ENCODE assay signal across 8 cellular contexts in the genomic region with DNA sequence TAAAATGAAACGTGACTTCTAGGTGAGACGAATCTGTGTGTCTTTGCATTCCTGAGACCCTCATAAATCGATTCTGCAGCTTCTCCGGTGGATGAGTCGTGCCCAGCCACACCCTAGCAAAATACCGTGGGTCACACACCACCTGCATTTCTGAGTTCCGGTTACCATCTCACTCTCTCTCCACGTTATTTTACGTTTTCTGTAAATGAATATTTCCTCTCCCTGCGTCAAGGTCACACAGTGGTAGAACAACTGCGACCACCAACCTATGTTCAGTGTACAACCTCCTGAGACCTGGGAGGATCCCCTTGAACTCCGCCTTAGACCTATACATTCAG. TPM values are rescaled to one million over a fixed set of nuclear protein-coding genes. Genes with fewer than 3 reads are reported as not detected.
A peak's percentile ranks its signal among the peaks of the same experiment; 100 is the strongest.
DNase-seq lines count a peak whose midpoint lies in the region; ATAC-seq and TF ChIP-seq lines count a peak whose summit lies in the region.
"Had no signal": no experiment of that assay in that cellular context is flagged by ENCODE, and none has a peak within 500 bp of the region (broad histone marks: within the 10 kb centered on the region; RNA-seq: fewer than 3 reads in every experiment).

No MANE protein-coding gene starts in this region.

- H3K4me2 ChIP-seq in hepatocyte, result peak overlapping the region; percentile 89

- H3K4me3 Mint-ChIP-seq in glutamatergic neuron (ENCODE audit: unreplicated experiment), result no peak overlapping the region

- H3K27me3 ChIP-seq in H7 (ENCODE audit: control insufficient read depth, insufficient read depth, low read length) (no peaks in the 10 kb centered on the region), RWPE2 (ENCODE audit: insufficient read depth, poor library complexity, severe bottlenecking) (no peaks in the 10 kb centered on the region), hepatocyte (no peaks in the 10 kb centered on the region), stomach smooth muscle (ENCODE audit: control insufficient read depth in 1 of 2, insufficient read depth in 2 of 2, low read length in 2 of 2) (no peaks in the 10 kb centered on the region)

- H3K4me1 ChIP-seq in RWPE2 (ENCODE audit: insufficient read depth, poor library complexity, severe bottlenecking), result no peaks in the 10 kb centered on the region
- peaks cover 11% of the 10 kb centered on the region for H3K4me1 ChIP-seq in hepatocyte (ENCODE audit: insufficient read depth)
- peaks cover 21% of the 10 kb centered on the region for H3K4me1 ChIP-seq in stomach smooth muscle (ENCODE audit: control insufficient read depth, insufficient read depth, low read length)

- H3K27ac ChIP-seq in RWPE2 (ENCODE audit: poor library complexity, severe bottlenecking) (peak overlapping the region; percentile 93), hepatocyte (peak overlapping the region; percentile 99), stomach smooth muscle (ENCODE audit: low read length) (peak overlapping the region; percentile 78)

- H3K27me3 Mint-ChIP-seq in glutamatergic neuron (ENCODE audit: unreplicated experiment), result peaks cover 5% of the 10 kb centered on the region

- no peaks in the 10 kb centered on the region for H3K9me2 ChIP-seq in hepatocyte (replicated peaks; ENCODE audit: insufficient read depth)

- peaks cover 17% of the 10 kb centered on the region for H4K20me1 ChIP-seq in hepatocyte (ENCODE audit: insufficient read depth, poor library complexity, severe bottlenecking)

- H3K4me3 ChIP-seq in H7 (ENCODE audit: insufficient read depth, low read depth, low read length) (peak overlapping the region; percentile 84), RWPE2 (ENCODE audit: severe bottlenecking) (peak overlapping the region; percentile 99), hepatocyte (peak overlapping the region; percentile 98), stomach smooth muscle (ENCODE audit: low read length in 2 of 2) (peak overlapping the region; percentile 88 to 90)

- H3K79me2 ChIP-seq in hepatocyte, result peaks cover 57% of the 10 kb centered on the region

- peaks cover 2% of the 10 kb centered on the region for H3K9me3 Mint-ChIP-seq in glutamatergic neuron (ENCODE audit: unreplicated experiment)

- H3K4me1 Mint-ChIP-seq in glutamatergic neuron (ENCODE audit: low read depth, unreplicated experiment), result peaks cover 9% of the 10 kb centered on the region

- no peak overlapping the region for H3K27ac Mint-ChIP-seq in glutamatergic neuron (ENCODE audit: unreplicated experiment)

- ATAC-seq in RWPE2 (ENCODE audit: low read depth) (no peak), GM19023 (IDR thresholded peaks at IDR 0.05; ENCODE audit: unreplicated experiment) (no peak)

- peak overlapping the region; percentile 84 to 88 for H3K9ac ChIP-seq in stomach smooth muscle (ENCODE audit: low read length in 2 of 2)

- no peaks in the 10 kb centered on the region for H3K36me3 Mint-ChIP-seq in glutamatergic neuron (ENCODE audit: unreplicated experiment)

- peaks cover 6% of the 10 kb centered on the region for H3K36me3 ChIP-seq in H7 (replicated peaks; ENCODE audit: control insufficient read depth, insufficient read depth, low read length)
- peaks cover 43% of the 10 kb centered on the region for H3K36me3 ChIP-seq in RWPE2 (ENCODE audit: low read depth)
- H3K36me3 ChIP-seq in hepatocyte (replicated peaks; ENCODE audit: insufficient read depth, low read depth), result no peaks in the 10 kb centered on the region
- peaks cover 5 to 7% of the 10 kb centered on the region in 2 donors for H3K36me3 ChIP-seq in stomach smooth muscle (ENCODE audit: control insufficient read depth in 2 of 2, insufficient read depth in 2 of 2, low read length in 2 of 2)

- TF ChIP-seq CTCF in RWPE2 (IDR thresholded peaks at IDR 0.05; ENCODE audit: poor library complexity, severe bottlenecking), result no peak
- no peak for TF ChIP-seq CTCF in hepatocyte (IDR thresholded peaks at IDR 0.05; ENCODE audit: poor library complexity)
- no peak for TF ChIP-seq CTCF in glutamatergic neuron (IDR thresholded peaks at IDR 0.05; ENCODE audit: partially characterized antibody, unreplicated experiment)

- no peaks in the 10 kb centered on the region for H3K9me3 ChIP-seq in RWPE2 (ENCODE audit: severe bottlenecking)
- H3K9me3 ChIP-seq in hepatocyte (ENCODE audit: low read depth), result no peaks in the 10 kb centered on the region
- no peaks in the 10 kb centered on the region for H3K9me3 ChIP-seq in stomach smooth muscle (ENCODE audit: control insufficient read depth in 2 of 2, low read length in 2 of 2)

- H2AFZ ChIP-seq in hepatocyte, result peak overlapping the region; percentile 81

- peak; percentile 30 for DNase-seq in H7
- DNase-seq in RWPE2 (ENCODE audit: low spot score), result no peak
- no peak for DNase-seq in hepatocyte (ENCODE audit: low spot score)
- no peak for DNase-seq in NCI-H2081 treated with DMSO at 0.1 percent for 48 hours (lab: John Stamatoyannopoulos, UW)
- DNase-seq in glutamatergic neuron, result no peak
- DNase-seq: T1000 had no signal

- 1% methylated on average over 12 of the region's 12 CpGs for WGBS in hepatocyte (ENCODE audit: low lambda C conversion rate, missing lambda C conversion rate)

RNA-seq across cellular contexts. Expression of gene YWHAH, which starts 1.1 kb away (rescaled TPM):
- 217 and 229 TPM in 2 replicates for total RNA-seq in H7 (2014; rRNA removed; shearing (Covaris generic))
- 80.7 and 87.0 TPM in 2 replicates for total RNA-seq in hepatocyte
- 122 and 135 TPM in 2 replicates for polyA plus RNA-seq in hepatocyte
- total RNA-seq in glutamatergic neuron (ENCODE audit: unreplicated experiment), result 250 TPM
